ENCODE assay signal across 13 cellular contexts in the genomic region with DNA sequence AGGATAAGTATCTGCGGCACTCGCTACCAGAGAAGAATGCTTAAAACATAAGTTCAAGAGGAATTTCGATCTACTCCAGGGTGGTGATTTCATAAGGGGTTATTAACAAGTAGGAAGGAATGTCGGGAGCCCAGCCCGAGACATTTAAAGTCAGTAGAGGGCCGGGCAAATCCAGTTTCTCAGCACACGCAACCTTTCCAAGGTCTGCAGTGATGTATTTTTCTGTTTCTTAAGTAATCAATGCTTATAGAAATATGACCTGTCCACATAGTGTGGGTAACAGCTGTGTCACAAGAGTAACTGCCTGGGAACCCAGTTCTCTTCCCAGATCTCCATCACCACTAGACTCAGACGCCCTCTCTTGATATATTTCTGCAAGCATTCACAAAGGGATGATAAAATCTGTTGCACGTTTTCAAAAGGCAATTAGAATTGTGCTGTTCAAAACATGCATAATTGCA.
DNase-seq lines count a peak whose midpoint lies in the region; ATAC-seq, FAIRE-seq and TF ChIP-seq lines count a peak whose summit lies in the region.
"Had no signal": no experiment of that assay in that cellular context is flagged by ENCODE, and none has a peak within 500 bp of the region (broad histone marks: within the 10 kb centered on the region; RNA-seq: fewer than 3 reads in every experiment).

No MANE protein-coding gene starts in this region.

- 87% methylated on average over 9 of the region's 9 CpGs for WGBS in mammary epithelial cell (ENCODE audit: low coverage, missing lambda C conversion rate)
- WGBS in endodermal cell (ENCODE audit: insufficient coverage in 1 of 2, insufficient read length in 1 of 2), 2 experiments, result 91 to 100% methylated on average over 5 to 9 of the region's 9 CpGs

- no peaks in the 10 kb centered on the region for H3K27me3 ChIP-seq in mammary epithelial cell (ENCODE audit: insufficient read depth, low read length)
- H3K27me3 ChIP-seq in lower lobe of right lung (ENCODE audit: low read depth), result no peaks in the 10 kb centered on the region
- H3K27me3 ChIP-seq in upper lobe of right lung, result no peaks in the 10 kb centered on the region
- H3K27me3 ChIP-seq in endodermal cell (ENCODE audit: control insufficient read depth, insufficient read depth, low read length, poor library complexity, severe bottlenecking), result no peaks in the 10 kb centered on the region
- H3K27me3 ChIP-seq: neural progenitor cell, Peyer's patch had no signal

- H3K27ac Mint-ChIP-seq in endodermal cell, result no peak overlapping the region
- H3K27ac Mint-ChIP-seq: IgD-negative memory B cell, neural progenitor cell had no signal

- intact Hi-C loops in mammary epithelial cell (cut with micrococcal nuclease) (loop anchor here (5.0 kb wide), 1 partner anchor 42 kb away; no protein-coding TSS in a partner anchor), lower lobe of right lung (cut with DNase I) (no loop called here), upper lobe of right lung (cut with DNase I) (no loop called here)

- in situ Hi-C loops in mammary epithelial cell (cut with MboI; ENCODE audit: low sequenced_read_pairs in 2 of 2), result loop anchor here (10.0 kb wide), 2 partner anchors 99 to 191 kb away; no protein-coding TSS in a partner anchor

- peak overlapping the region; percentile 84 for H3K4me2 ChIP-seq in mammary epithelial cell (ENCODE audit: insufficient read depth, low read depth, low read length)
- H3K4me2 ChIP-seq: neural progenitor cell had no signal

- BruUV-seq in mammary epithelial cell (replicated peaks; lab: Mats Ljungman, UMichigan), result no TSS peak

- H4K20me1 ChIP-seq in mammary epithelial cell (ENCODE audit: insufficient read depth, low read length), result no peaks in the 10 kb centered on the region

- H3K9ac ChIP-seq in mammary epithelial cell (ENCODE audit: insufficient read depth, low read length), result peak overlapping the region; percentile 83
- H3K9ac ChIP-seq in endodermal cell (ENCODE audit: extremely low read depth, low read length, poor library complexity, severe bottlenecking), result no peak overlapping the region
- H3K9ac ChIP-seq: neural progenitor cell had no signal

- CTCF ChIA-PET in mammary epithelial cell (lab: Charles Lee; ENCODE audit: low non-redundant PET), result interaction anchor here (0.6 kb wide), 1 partner anchor 177 kb away, joined by 3 read pairs; no protein-coding TSS in a partner anchor

- H3K9me3 ChIP-seq in mammary epithelial cell (replicated peaks; ENCODE audit: insufficient read depth, low read length), result no peaks in the 10 kb centered on the region
- H3K9me3 ChIP-seq in lower lobe of right lung, result no peaks in the 10 kb centered on the region
- no peaks in the 10 kb centered on the region for H3K9me3 ChIP-seq in upper lobe of right lung
- no peaks in the 10 kb centered on the region for H3K9me3 ChIP-seq in endodermal cell (ENCODE audit: control insufficient read depth, low read length)
- H3K9me3 ChIP-seq: Peyer's patch had no signal

- H3K4me1 Mint-ChIP-seq in endodermal cell, result peaks cover 41% of the 10 kb centered on the region

- peak; percentile 74 to 84 for ATAC-seq in lower lobe of right lung
- peak; percentile 69 for ATAC-seq in upper lobe of right lung
- no peak for ATAC-seq in left lobe of liver

- no peak overlapping the region for H3K4me3 Mint-ChIP-seq in endodermal cell
- H3K4me3 Mint-ChIP-seq: IgD-negative memory B cell, neural progenitor cell had no signal

- TF ChIP-seq CTCF in mammary epithelial cell (conservative IDR thresholded peaks at IDR 0.05 in 1 of 2, IDR thresholded peaks at IDR 0.05 in 1 of 2; ENCODE audit: extremely low read depth in 1 of 2, insufficient read depth in 1 of 2, low read depth in 1 of 2, low read length in 2 of 2) (no peak), lower lobe of right lung (IDR thresholded peaks at IDR 0.05) (no peak), upper lobe of right lung (IDR thresholded peaks at IDR 0.05) (no peak), endodermal cell (conservative IDR thresholded peaks at IDR 0.05) (no peak)

- dilution Hi-C loops in mammary epithelial cell (cut with HindIII; ENCODE audit: low sequenced_read_pairs), result loop anchor here (5.0 kb wide), 1 partner anchor 102 kb away; no protein-coding TSS in a partner anchor

- H3K36me3 Mint-ChIP-seq in endodermal cell (ENCODE audit: low read depth), result no peaks in the 10 kb centered on the region

- H3K4me3 ChIP-seq in mammary epithelial cell (replicated peaks in 1 of 3; ENCODE audit: insufficient read depth in 1 of 3, low read depth in 2 of 3, low read length in 3 of 3) (no peak overlapping the region), lower lobe of right lung (no peak overlapping the region), upper lobe of right lung (no peak overlapping the region), endodermal cell (ENCODE audit: low read length) (no peak overlapping the region)
- H3K4me3 ChIP-seq: neural progenitor cell, Peyer's patch had no signal

- no peaks in the 10 kb centered on the region for H3K79me2 ChIP-seq in mammary epithelial cell (ENCODE audit: insufficient read depth, low read length)

- DNase-seq in HTR-8/SVneo (ENCODE audit: insufficient read length, low spot score) (peak; percentile 38), mammary epithelial cell (peak; percentile 14), lower lobe of right lung (no peak), upper lobe of right lung (no peak), retina (no peak), endodermal cell (no peak), left lobe of liver (ENCODE audit: low spot score) (no peak)
- DNase-seq: activated CD4-positive, CD25-positive, alpha-beta regulatory T cell; dermis blood vessel endothelial cell; NCI-H2029; Peyer's patch had no signal

- no peaks in the 10 kb centered on the region for H3K36me3 ChIP-seq in mammary epithelial cell (ENCODE audit: insufficient read depth, low read length)
- H3K36me3 ChIP-seq in lower lobe of right lung, result no peaks in the 10 kb centered on the region
- H3K36me3 ChIP-seq in upper lobe of right lung, result no peaks in the 10 kb centered on the region
- H3K36me3 ChIP-seq in endodermal cell (ENCODE audit: control insufficient read depth, insufficient read depth, low read length), result no peaks in the 10 kb centered on the region
- H3K36me3 ChIP-seq: neural progenitor cell, Peyer's patch had no signal

- H2AFZ ChIP-seq in mammary epithelial cell (ENCODE audit: low read depth, low read length), result no peak overlapping the region
- H2AFZ ChIP-seq: neural progenitor cell had no signal

- H3K27ac ChIP-seq in mammary epithelial cell (ENCODE audit: insufficient read depth, low read depth, low read length) (peak overlapping the region; percentile 98), lower lobe of right lung (peak overlapping the region; percentile 52), upper lobe of right lung (peak overlapping the region; percentile 9), endodermal cell (ENCODE audit: low read depth, low read length) (no peak overlapping the region)
- H3K27ac ChIP-seq: neural progenitor cell, Peyer's patch had no signal

- H3K27me3 Mint-ChIP-seq in endodermal cell (ENCODE audit: insufficient read depth), result peaks cover 2% of the 10 kb centered on the region

- FAIRE-seq in HTR-8/SVneo (lab: Jason Lieb, UNC), result no peak

- no peaks in the 10 kb centered on the region for H3K9me3 Mint-ChIP-seq in endodermal cell
- H3K9me3 Mint-ChIP-seq: IgD-negative memory B cell had no signal

- H3K4me1 ChIP-seq in mammary epithelial cell (ENCODE audit: insufficient read depth, low read length) (peaks cover 71% of the 10 kb centered on the region), lower lobe of right lung (peaks cover 14% of the 10 kb centered on the region), upper lobe of right lung (peaks cover 10% of the 10 kb centered on the region), endodermal cell (ENCODE audit: control insufficient read depth, insufficient read depth, low read length) (peaks cover 5% of the 10 kb centered on the region)
- H3K4me1 ChIP-seq: Peyer's patch had no signal

Comparison
In these comparisons a context has a peak if more than half of its experiments do, and no peak if none do; other contexts are left out.
1. DNase-seq: peak in HTR-8/SVneo (single experiment) and mammary epithelial cell (single experiment); none in lower lobe of right lung (single experiment), upper lobe of right lung (single experiment), retina (single experiment), endodermal cell (single experiment) and left lobe of liver (single experiment).